Comparison of ENCODE assay signal across 11 cellular contexts in the genomic region with DNA sequence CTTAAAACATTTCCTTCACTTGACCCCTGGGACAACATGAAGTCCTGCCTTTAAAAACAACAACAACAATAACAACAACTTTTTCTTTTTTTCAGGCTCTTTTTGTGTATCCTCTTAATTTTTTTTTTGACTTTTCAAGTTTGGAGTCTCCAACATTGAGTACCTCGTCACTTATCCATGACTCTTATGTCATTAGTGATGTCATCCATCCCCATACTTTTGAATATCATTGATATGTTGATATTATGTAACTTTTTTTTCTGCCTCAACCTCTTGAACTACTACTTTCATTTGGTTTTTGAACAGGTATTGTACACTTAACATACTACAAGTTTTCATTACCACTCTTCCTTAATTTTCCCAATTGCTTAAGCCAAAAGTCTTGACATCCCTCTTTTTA.
"Had no signal": no experiment of that assay in that cellular context is flagged by ENCODE, and none has a peak within 500 bp of the region (broad histone marks: within the 10 kb centered on the region; RNA-seq: fewer than 3 reads in every experiment).

No MANE protein-coding gene starts in this region.

- H3K9me3 ChIP-seq: HAP-1 had no signal

- H3K9ac ChIP-seq: GM23248 had no signal

- DNase-seq: GM23248, GOT3, H7, H9, HCEC 1CT, HFFc6 had no signal

- FAIRE-seq: H1, H54 had no signal

- H3K4me1 Mint-ChIP-seq: GM23338, H9 had no signal

- H3K9me3 Mint-ChIP-seq: GM23338, H9 had no signal

- H3K4me3 Mint-ChIP-seq: GM23338, H9, HFFc6 had no signal

- H3K4me1 ChIP-seq: HAP-1 had no signal

- H3K27ac ChIP-seq: GM23248 had no signal

- H2AFZ ChIP-seq: GM23248, GM23338 had no signal

- H3K27ac Mint-ChIP-seq: H9, HFFc6 had no signal

- H3K4me3 ChIP-seq: GM23248, GM23338, HAP-1 had no signal

- ATAC-seq: GM23338, HCT116 had no signal

- H3K36me3 ChIP-seq: HAP-1 had no signal

- H3K4me2 ChIP-seq: GM23338 had no signal
